1 cellular context compared by ENCODE assay signal in the genomic region with DNA sequence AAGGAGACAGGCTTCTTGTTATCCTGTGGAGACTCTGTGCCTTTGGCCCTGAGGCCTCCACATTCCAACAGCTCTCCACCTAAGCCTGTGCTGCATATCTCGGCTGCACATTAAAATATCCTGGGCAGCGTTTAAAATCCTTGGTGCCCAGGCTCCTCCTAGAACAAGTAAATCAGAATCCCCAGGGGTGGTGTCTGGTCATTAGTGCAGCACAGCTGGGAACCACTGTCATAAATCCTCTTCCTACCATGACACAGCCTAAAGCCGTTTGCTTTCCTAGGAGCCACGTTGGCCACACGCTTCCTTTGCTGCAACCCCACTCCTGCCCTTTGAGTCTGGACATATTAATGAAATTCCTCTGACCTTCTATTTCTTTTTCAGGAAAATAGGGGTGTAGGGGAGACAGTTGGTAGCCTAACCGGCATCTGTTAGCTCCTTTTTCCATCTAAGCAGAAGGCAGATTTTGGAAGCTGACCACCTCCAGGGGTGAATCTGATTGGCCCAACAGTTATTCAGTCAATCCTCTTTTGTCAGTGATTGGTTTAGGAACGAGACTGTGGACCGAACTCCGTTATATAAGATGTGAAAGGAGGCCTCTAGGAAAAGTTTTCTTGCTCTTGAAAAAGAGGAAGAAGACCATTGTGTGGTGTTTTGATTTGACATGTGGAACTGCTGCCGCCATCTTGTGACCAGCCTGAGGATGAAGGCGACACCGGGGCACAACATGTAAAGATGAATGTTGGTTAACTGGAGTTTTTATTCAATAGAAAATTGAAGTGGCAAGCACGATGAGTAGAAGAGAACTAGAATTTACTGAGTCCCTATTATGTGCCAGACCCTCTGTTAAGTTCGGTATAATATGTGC.
A peak's percentile ranks its signal among the peaks of the same experiment; 100 is the strongest.
TF ChIP-seq lines count a peak whose summit lies in the region.

No MANE protein-coding gene starts in this region.

TF ChIP-seq in K562, 482 proteins besides CTCF, POLR2A, EP300 and RAD21:
- TF ChIP-seq, protein P1, sequence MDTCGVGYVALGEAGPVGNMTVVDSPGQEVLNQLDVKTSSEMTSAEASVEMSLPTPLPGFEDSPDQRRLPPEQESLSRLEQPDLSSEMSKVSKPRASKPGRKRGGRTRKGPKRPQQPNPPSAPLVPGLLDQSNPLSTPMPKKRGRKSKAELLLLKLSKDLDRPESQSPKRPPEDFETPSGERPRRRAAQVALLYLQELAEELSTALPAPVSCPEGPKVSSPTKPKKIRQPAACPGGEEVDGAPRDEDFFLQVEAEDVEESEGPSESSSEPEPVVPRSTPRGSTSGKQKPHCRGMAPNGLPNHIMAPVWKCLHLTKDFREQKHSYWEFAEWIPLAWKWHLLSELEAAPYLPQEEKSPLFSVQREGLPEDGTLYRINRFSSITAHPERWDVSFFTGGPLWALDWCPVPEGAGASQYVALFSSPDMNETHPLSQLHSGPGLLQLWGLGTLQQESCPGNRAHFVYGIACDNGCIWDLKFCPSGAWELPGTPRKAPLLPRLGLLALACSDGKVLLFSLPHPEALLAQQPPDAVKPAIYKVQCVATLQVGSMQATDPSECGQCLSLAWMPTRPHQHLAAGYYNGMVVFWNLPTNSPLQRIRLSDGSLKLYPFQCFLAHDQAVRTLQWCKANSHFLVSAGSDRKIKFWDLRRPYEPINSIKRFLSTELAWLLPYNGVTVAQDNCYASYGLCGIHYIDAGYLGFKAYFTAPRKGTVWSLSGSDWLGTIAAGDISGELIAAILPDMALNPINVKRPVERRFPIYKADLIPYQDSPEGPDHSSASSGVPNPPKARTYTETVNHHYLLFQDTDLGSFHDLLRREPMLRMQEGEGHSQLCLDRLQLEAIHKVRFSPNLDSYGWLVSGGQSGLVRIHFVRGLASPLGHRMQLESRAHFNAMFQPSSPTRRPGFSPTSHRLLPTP (IDR thresholded peaks at IDR 0.05; ENCODE audit: borderline replicate concordance, extremely low read depth, insufficient read length): no peak
- TF ChIP-seq, protein P2, sequence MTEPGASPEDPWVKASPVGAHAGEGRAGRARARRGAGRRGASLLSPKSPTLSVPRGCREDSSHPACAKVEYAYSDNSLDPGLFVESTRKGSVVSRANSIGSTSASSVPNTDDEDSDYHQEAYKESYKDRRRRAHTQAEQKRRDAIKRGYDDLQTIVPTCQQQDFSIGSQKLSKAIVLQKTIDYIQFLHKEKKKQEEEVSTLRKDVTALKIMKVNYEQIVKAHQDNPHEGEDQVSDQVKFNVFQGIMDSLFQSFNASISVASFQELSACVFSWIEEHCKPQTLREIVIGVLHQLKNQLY (CRISPR knock-in tag; conservative IDR thresholded peaks at IDR 0.05): no peak
- TF ChIP-seq ZNF133 (CRISPR knock-in tag; IDR thresholded peaks at IDR 0.05): no peak
- no peak for TF ChIP-seq SETDB1 (IDR thresholded peaks at IDR 0.05; ENCODE audit: low read length)
- TF ChIP-seq, protein P3, sequence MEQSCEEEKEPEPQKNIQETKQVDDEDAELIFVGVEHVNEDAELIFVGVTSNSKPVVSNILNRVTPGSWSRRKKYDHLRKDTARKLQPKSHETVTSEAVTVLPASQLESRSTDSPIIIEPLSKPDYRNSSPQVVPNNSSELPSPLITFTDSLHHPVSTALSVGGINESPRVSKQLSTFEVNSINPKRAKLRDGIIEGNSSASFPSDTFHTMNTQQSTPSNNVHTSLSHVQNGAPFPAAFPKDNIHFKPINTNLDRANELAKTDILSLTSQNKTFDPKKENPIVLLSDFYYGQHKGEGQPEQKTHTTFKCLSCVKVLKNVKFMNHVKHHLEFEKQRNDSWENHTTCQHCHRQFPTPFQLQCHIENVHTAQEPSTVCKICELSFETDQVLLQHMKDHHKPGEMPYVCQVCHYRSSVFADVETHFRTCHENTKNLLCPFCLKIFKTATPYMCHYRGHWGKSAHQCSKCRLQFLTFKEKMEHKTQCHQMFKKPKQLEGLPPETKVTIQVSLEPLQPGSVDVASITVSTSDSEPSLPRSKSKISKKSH (CRISPR knock-in tag; IDR thresholded peaks at IDR 0.05): no peak
- TF ChIP-seq KLF10 (CRISPR knock-in tag; IDR thresholded peaks at IDR 0.05): no peak
- TF ChIP-seq EHMT2 (IDR thresholded peaks at IDR 0.05): 0 out of 2 replicates have a peak, but pooled peaks have one; percentile 20
- no peak for TF ChIP-seq SMARCA4 (IDR thresholded peaks at IDR 0.05)
- TF ChIP-seq, protein P4, sequence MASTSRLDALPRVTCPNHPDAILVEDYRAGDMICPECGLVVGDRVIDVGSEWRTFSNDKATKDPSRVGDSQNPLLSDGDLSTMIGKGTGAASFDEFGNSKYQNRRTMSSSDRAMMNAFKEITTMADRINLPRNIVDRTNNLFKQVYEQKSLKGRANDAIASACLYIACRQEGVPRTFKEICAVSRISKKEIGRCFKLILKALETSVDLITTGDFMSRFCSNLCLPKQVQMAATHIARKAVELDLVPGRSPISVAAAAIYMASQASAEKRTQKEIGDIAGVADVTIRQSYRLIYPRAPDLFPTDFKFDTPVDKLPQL (IDR thresholded peaks at IDR 0.05; ENCODE audit: extremely low read depth, insufficient read length): no peak
- TF ChIP-seq, protein P5, sequence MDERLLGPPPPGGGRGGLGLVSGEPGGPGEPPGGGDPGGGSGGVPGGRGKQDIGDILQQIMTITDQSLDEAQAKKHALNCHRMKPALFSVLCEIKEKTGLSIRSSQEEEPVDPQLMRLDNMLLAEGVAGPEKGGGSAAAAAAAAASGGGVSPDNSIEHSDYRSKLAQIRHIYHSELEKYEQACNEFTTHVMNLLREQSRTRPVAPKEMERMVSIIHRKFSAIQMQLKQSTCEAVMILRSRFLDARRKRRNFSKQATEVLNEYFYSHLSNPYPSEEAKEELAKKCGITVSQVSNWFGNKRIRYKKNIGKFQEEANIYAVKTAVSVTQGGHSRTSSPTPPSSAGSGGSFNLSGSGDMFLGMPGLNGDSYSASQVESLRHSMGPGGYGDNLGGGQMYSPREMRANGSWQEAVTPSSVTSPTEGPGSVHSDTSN (CRISPR knock-in tag; IDR thresholded peaks at IDR 0.05; ENCODE audit: low read depth): no peak
- TF ChIP-seq, protein P5 (tag; conservative IDR thresholded peaks at IDR 0.05; ENCODE audit: low read depth): peak; percentile 39; the same call in 1 of the 2 replicates
- TF ChIP-seq CBX8 (IDR thresholded peaks at IDR 0.05; ENCODE audit: borderline replicate concordance, extremely low read depth, low read depth, low read length, poor library complexity, severe bottlenecking): no peak
- peak; percentile 24 for TF ChIP-seq NFYB (IDR thresholded peaks at IDR 0.05; ENCODE audit: extremely low read depth, insufficient read length)
- TF ChIP-seq L3MBTL2 (IDR thresholded peaks at IDR 0.05): peak; percentile 46; the same call in 1 of the 2 replicates
- no peak for TF ChIP-seq MTF1 (CRISPR knock-in tag; IDR thresholded peaks at IDR 0.05; ENCODE audit: borderline replicate concordance)
- TF ChIP-seq XRCC3 (IDR thresholded peaks at IDR 0.05): no peak
- no peak for TF ChIP-seq MIER1 (IDR thresholded peaks at IDR 0.05; ENCODE audit: low read depth)
- no peak for TF ChIP-seq HMG20A (CRISPR knock-in tag; conservative IDR thresholded peaks at IDR 0.05)
- peak; percentile 11 for TF ChIP-seq FOS (IDR thresholded peaks at IDR 0.05; ENCODE audit: extremely low read depth, insufficient read length)
- TF ChIP-seq NELFE (IDR thresholded peaks at IDR 0.05; ENCODE audit: insufficient read depth, insufficient read length): no peak
- no peak for TF ChIP-seq MCM2 (IDR thresholded peaks at IDR 0.05; ENCODE audit: low read depth)
- TF ChIP-seq SMAD2 (IDR thresholded peaks at IDR 0.05; ENCODE audit: low read depth, low read length): no peak
- TF ChIP-seq, protein P6, sequence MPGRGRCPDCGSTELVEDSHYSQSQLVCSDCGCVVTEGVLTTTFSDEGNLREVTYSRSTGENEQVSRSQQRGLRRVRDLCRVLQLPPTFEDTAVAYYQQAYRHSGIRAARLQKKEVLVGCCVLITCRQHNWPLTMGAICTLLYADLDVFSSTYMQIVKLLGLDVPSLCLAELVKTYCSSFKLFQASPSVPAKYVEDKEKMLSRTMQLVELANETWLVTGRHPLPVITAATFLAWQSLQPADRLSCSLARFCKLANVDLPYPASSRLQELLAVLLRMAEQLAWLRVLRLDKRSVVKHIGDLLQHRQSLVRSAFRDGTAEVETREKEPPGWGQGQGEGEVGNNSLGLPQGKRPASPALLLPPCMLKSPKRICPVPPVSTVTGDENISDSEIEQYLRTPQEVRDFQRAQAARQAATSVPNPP (IDR thresholded peaks at IDR 0.05; ENCODE audit: borderline replicate concordance, insufficient read depth, insufficient read length): no peak
- TF ChIP-seq, protein P7, sequence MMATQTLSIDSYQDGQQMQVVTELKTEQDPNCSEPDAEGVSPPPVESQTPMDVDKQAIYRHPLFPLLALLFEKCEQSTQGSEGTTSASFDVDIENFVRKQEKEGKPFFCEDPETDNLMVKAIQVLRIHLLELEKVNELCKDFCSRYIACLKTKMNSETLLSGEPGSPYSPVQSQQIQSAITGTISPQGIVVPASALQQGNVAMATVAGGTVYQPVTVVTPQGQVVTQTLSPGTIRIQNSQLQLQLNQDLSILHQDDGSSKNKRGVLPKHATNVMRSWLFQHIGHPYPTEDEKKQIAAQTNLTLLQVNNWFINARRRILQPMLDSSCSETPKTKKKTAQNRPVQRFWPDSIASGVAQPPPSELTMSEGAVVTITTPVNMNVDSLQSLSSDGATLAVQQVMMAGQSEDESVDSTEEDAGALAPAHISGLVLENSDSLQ (IDR thresholded peaks at IDR 0.05): peak; percentile 83
- TF ChIP-seq, protein P8, sequence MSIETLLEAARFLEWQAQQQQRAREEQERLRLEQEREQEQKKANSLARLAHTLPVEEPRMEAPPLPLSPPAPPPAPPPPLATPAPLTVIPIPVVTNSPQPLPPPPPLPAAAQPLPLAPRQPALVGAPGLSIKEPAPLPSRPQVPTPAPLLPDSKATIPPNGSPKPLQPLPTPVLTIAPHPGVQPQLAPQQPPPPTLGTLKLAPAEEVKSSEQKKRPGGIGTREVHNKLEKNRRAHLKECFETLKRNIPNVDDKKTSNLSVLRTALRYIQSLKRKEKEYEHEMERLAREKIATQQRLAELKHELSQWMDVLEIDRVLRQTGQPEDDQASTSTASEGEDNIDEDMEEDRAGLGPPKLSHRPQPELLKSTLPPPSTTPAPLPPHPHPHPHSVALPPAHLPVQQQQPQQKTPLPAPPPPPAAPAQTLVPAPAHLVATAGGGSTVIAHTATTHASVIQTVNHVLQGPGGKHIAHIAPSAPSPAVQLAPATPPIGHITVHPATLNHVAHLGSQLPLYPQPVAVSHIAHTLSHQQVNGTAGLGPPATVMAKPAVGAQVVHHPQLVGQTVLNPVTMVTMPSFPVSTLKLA (conservative IDR thresholded peaks at IDR 0.05): no peak
- TF ChIP-seq BACH1 (tag; IDR thresholded peaks at IDR 0.05): no peak
- no peak for TF ChIP-seq RCOR1 (IDR thresholded peaks at IDR 0.05; ENCODE audit: borderline replicate concordance in 1 of 2, low read depth in 2 of 2, low read length in 2 of 2)
- TF ChIP-seq ZNF3 (CRISPR knock-in tag; IDR thresholded peaks at IDR 0.05): no peak
- no peak for TF ChIP-seq ZNF644 (tag; IDR thresholded peaks at IDR 0.05; ENCODE audit: low read depth)
TF ChIP-seq in K562: peak in this region for 6.
